Comparison of ENCODE assay signal across 17 cellular contexts in genomic region chr2:85945576-85945975, GRCh38. TPM values are rescaled to one million over a fixed set of nuclear protein-coding genes. Genes with fewer than 3 reads are reported as not detected.
DNase-seq lines count a peak whose midpoint lies in the region; ATAC-seq, FAIRE-seq and TF ChIP-seq lines count a peak whose summit lies in the region.
"Had no signal": no experiment of that assay in that cellular context is flagged by ENCODE, and none has a peak within 500 bp of the region (broad histone marks: within the 10 kb centered on the region; RNA-seq: fewer than 3 reads in every experiment).

No MANE protein-coding gene starts in this region.

- FAIRE-seq in bronchial epithelial cell (lab: Jason Lieb, UNC): peak; percentile 40
- FAIRE-seq: GM12891 had no signal

- no peaks in the 10 kb centered on the region for H3K36me3 ChIP-seq in bronchial epithelial cell (ENCODE audit: control insufficient read depth, insufficient read depth, low read length)

- no peaks in the 10 kb centered on the region for H3K4me1 Mint-ChIP-seq in natural killer cell treated with Interleukin-12 subunit alpha and Interleukin-12 subunit beta and Interleukin-15 and Interleukin-18, amount 100 ng/mL, for 72 hours (ENCODE audit: low read depth in 2 of 2)
- H3K4me1 Mint-ChIP-seq: GM23338 had no signal

- no peak for ATAC-seq in natural killer cell treated with Interleukin-12 subunit alpha and Interleukin-12 subunit beta and Interleukin-15 and Interleukin-18, amount 100 ng/mL, for 72 hours
- ATAC-seq in GM18861 (IDR thresholded peaks at IDR 0.05; ENCODE audit: unreplicated experiment): no peak
- ATAC-seq: GM23338 had no signal

- no peaks in the 10 kb centered on the region for H3K27me3 ChIP-seq in bronchial epithelial cell (ENCODE audit: control insufficient read depth, insufficient read depth, low read length)

- H3K27me3 Mint-ChIP-seq in natural killer cell treated with Interleukin-12 subunit alpha and Interleukin-12 subunit beta and Interleukin-15 and Interleukin-18, amount 100 ng/mL, for 72 hours: no peaks in the 10 kb centered on the region
- H3K27me3 Mint-ChIP-seq: CD4-positive, alpha-beta T cell had no signal

- H3K27ac Mint-ChIP-seq in natural killer cell treated with Interleukin-12 subunit alpha and Interleukin-12 subunit beta and Interleukin-15 and Interleukin-18, amount 100 ng/mL, for 72 hours: no peak overlapping the region
- H3K27ac Mint-ChIP-seq: CD4-positive, alpha-beta T cell; GM23338 had no signal

- H3K4me3 Mint-ChIP-seq in natural killer cell treated with Interleukin-12 subunit alpha and Interleukin-12 subunit beta and Interleukin-15 and Interleukin-18, amount 100 ng/mL, for 72 hours: no peak overlapping the region
- H3K4me3 Mint-ChIP-seq: CD4-positive, alpha-beta T cell; GM23338 had no signal

- DNase-seq in DMS 273 treated with DMSO at 0.1 percent for 48 hours (lab: John Stamatoyannopoulos, UW) (peak; percentile 50), M059J (ENCODE audit: low read depth) (peak; percentile 15), NCI-H69 (lab: John Stamatoyannopoulos, UW) (peak; percentile 7), bronchial epithelial cell (ENCODE audit: low read depth) (no peak), NCI-H526 treated with DMSO at 0.1 percent for 48 hours (lab: John Stamatoyannopoulos, UW) (no peak), SIG-M5 (lab: John Stamatoyannopoulos, UW) (no peak)
- no peak for DNase-seq in natural killer cell treated with Interleukin-12 subunit alpha and Interleukin-12 subunit beta and Interleukin-15 and Interleukin-18, amount 100 ng/mL, for 72 hours (ENCODE audit: low spot score)
- DNase-seq: ACHN; Calu3; CD4-positive, alpha-beta T cell; DND-41; GF-D8; NCI-H1048; PC-9 had no signal

- peaks cover 16% of the 10 kb centered on the region for H3K36me3 Mint-ChIP-seq in natural killer cell treated with Interleukin-12 subunit alpha and Interleukin-12 subunit beta and Interleukin-15 and Interleukin-18, amount 100 ng/mL, for 72 hours

- peaks cover 6% of the 10 kb centered on the region for H3K9me3 Mint-ChIP-seq in natural killer cell treated with Interleukin-12 subunit alpha and Interleukin-12 subunit beta and Interleukin-15 and Interleukin-18, amount 100 ng/mL, for 72 hours

- no peak for TF ChIP-seq CTCF in bronchial epithelial cell (IDR thresholded peaks at IDR 0.05; ENCODE audit: insufficient read depth, low read length, severe bottlenecking)

- H3K4me3 ChIP-seq in bronchial epithelial cell (ENCODE audit: low read depth, low read length): no peak overlapping the region
- H3K4me3 ChIP-seq: GM23338, PC-9 had no signal

RNA-seq across cellular contexts. Expression of gene ST3GAL5, which starts 56.8 kb away (rescaled TPM):
- total RNA-seq in M059J (2014; rRNA removed; shearing (Covaris generic)): 21.2 and 30.7 TPM in 2 replicates
- 2.6 and 29.7 TPM in 2 replicates for total RNA-seq in bronchial epithelial cell
- total RNA-seq in natural killer cell treated with Interleukin-12 subunit alpha and Interleukin-12 subunit beta and Interleukin-15 and Interleukin-18, amount 100 ng/mL, for 72 hours: 10 to 100 TPM; 28.9 to 31.8 TPM

Comparison
In these comparisons a context has a peak if more than half of its experiments do, and no peak if none do; other contexts are left out.
1. DNase-seq: peak in DMS 273 treated with DMSO at 0.1 percent for 48 hours (single experiment), M059J (single experiment) and NCI-H69 (single experiment); none in bronchial epithelial cell (single experiment), NCI-H526 treated with DMSO at 0.1 percent for 48 hours (single experiment), natural killer cell treated with Interleukin-12 subunit alpha and Interleukin-12 subunit beta and Interleukin-15 and Interleukin-18, amount 100 ng/mL, for 72 hours (single experiment) and SIG-M5 (single experiment).